In the genomic region with DNA sequence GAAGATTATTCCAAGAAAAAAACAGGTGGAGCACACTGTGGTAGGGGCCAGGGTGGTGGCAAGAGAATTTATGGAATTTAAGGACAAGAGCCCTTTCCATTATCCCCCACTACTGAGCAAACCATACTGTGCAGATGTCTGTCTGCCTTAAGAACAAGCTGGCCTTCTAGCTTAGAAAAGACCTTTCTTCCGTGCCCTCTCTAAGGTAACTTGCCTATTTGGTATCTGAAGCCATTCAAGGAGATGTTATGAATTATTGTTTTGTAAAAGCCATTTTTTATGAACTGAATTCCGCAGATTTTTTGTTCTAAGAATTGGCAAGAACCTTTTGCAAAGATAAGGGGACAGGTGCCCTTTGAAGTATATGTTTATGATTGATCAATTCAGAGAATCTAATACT, we compare ENCODE assay signal across 12 cellular contexts.
"Had no signal": no experiment of that assay in that cellular context is flagged by ENCODE, and none has a peak within 500 bp of the region (broad histone marks: within the 10 kb centered on the region; RNA-seq: fewer than 3 reads in every experiment).

No MANE protein-coding gene starts in this region.

- H3K4me1 ChIP-seq: neural progenitor cell, pancreas had no signal

- H3K4me3 Mint-ChIP-seq: immature natural killer cell, neural progenitor cell had no signal

- H3K9me3 Mint-ChIP-seq: immature natural killer cell; T-helper 2 cell treated with Interferon-gamma antibody and Interleukin-4, amounts not matched to agents 5 μg/mL and 100 μg/mL, for 36 hours had no signal

- ATAC-seq: esophagus mucosa, left colon, pancreas had no signal

- H3K27ac Mint-ChIP-seq: neural progenitor cell had no signal

- H3K27ac ChIP-seq: neural progenitor cell, pancreas, stomach, tibial artery, vagina had no signal

- H3K4me3 ChIP-seq: neural progenitor cell, pancreas, stomach, tibial artery, vagina had no signal

- H3K27me3 ChIP-seq: neural progenitor cell, pancreas, stomach, tibial artery, vagina had no signal

- H3K9me3 ChIP-seq: pancreas, stomach, tibial artery, vagina had no signal

- DNase-seq: activated CD4-positive, alpha-beta T cell treated with anti-CD3 and anti-CD28 coated beads, Interleukin-2, amount 50 U/mL, for 4 hours; activated naive CD4-positive, alpha-beta T cell treated with Interleukin-2 at 50 U/mL for 16 hours; activated T-cell treated with anti-CD3 and anti-CD28 coated beads, Interleukin-2, amount 50 U/mL, for 72 hours; immature natural killer cell; left colon; pancreas; stomach; tibial artery had no signal

- H3K36me3 ChIP-seq: neural progenitor cell, pancreas, vagina had no signal

- H3K36me3 Mint-ChIP-seq: immature natural killer cell, neural progenitor cell had no signal
